Comparison of ENCODE assay signal across 9 cellular contexts in genomic region chr15:69713726-69714559, GRCh38.
DNase-seq lines count a peak whose midpoint lies in the region; ATAC-seq and TF ChIP-seq lines count a peak whose summit lies in the region.
"Had no signal": no experiment of that assay in that cellular context is flagged by ENCODE, and none has a peak within 500 bp of the region (broad histone marks: within the 10 kb centered on the region; RNA-seq: fewer than 3 reads in every experiment).

No MANE protein-coding gene starts in this region.

- H3K9ac ChIP-seq in OCI-LY3 (ENCODE audit: low read length) = no peak overlapping the region

- H3K27ac Mint-ChIP-seq in activated naive CD8-positive, alpha-beta T cell = peak overlapping the region; percentile 78

- H3K4me3 Mint-ChIP-seq in activated naive CD8-positive, alpha-beta T cell = peak overlapping the region; percentile 56

- H3K36me3 ChIP-seq in OCI-LY3 (replicated peaks; ENCODE audit: low read depth, low read length) (no peaks in the 10 kb centered on the region), SJCRH30 (no peaks in the 10 kb centered on the region)

- no peaks in the 10 kb centered on the region for H3K27me3 Mint-ChIP-seq in activated naive CD8-positive, alpha-beta T cell

- peaks cover 22% of the 10 kb centered on the region for H3K4me1 ChIP-seq in OCI-LY3 (ENCODE audit: low read length)
- no peaks in the 10 kb centered on the region for H3K4me1 ChIP-seq in SJCRH30
- H3K4me1 ChIP-seq: body of pancreas had no signal

- peaks cover 90% of the 10 kb centered on the region for H3K27me3 ChIP-seq in OCI-LY3 (ENCODE audit: low read depth, low read length)
- H3K27me3 ChIP-seq in SJCRH30 = no peaks in the 10 kb centered on the region
- H3K27me3 ChIP-seq: body of pancreas had no signal

- no peak overlapping the region for H3K27ac ChIP-seq in OCI-LY3 (ENCODE audit: low read length)
- no peak overlapping the region for H3K27ac ChIP-seq in SJCRH30
- H3K27ac ChIP-seq: body of pancreas had no signal

- 0 out of 2 replicates have a peak, but pooled peaks cover 7% of the 10 kb centered on the region for H4K20me1 ChIP-seq in OCI-LY3 (ENCODE audit: insufficient read depth, low read length)

- peaks cover 10% of the 10 kb centered on the region for H3K9me3 Mint-ChIP-seq in activated naive CD8-positive, alpha-beta T cell (ENCODE audit: low read depth)

- no peaks in the 10 kb centered on the region for H3K79me2 ChIP-seq in OCI-LY3 (ENCODE audit: low read length)

- H3K9me3 ChIP-seq in OCI-LY3 (ENCODE audit: insufficient read depth, low read length) (0 out of 2 replicates have a peak, but pooled peaks cover 3% of the 10 kb centered on the region), SJCRH30 (replicated peaks) (no peaks in the 10 kb centered on the region; the same call in 1 of the 2 replicates)

- peak overlapping the region; percentile 39 for H3K4me2 ChIP-seq in OCI-LY3 (ENCODE audit: low read length)

- peaks cover 3% of the 10 kb centered on the region for H3K36me3 Mint-ChIP-seq in activated naive CD8-positive, alpha-beta T cell

- DNase-seq in COLO668 (lab: John Stamatoyannopoulos, UW; ENCODE audit: unreplicated experiment) (peak; percentile 26), hippocampal formation (lab: John Stamatoyannopoulos, UW) (no peak), MV-4-11 (lab: John Stamatoyannopoulos, UW) (no peak), SJCRH30 (no peak)
- DNase-seq in stimulated activated CD8-positive, alpha-beta memory T cell treated with anti-CD3 and anti-CD28 coated beads, Interleukin-7, amount 100 ng/mL, for 24 hours (ENCODE audit: low read depth) = peak; percentile 29

- ATAC-seq in GM21717 (IDR thresholded peaks at IDR 0.05; ENCODE audit: unreplicated experiment) = peak; percentile 75
- ATAC-seq: body of pancreas had no signal

- H3K4me1 Mint-ChIP-seq in activated naive CD8-positive, alpha-beta T cell (ENCODE audit: low read depth) = peaks cover 60% of the 10 kb centered on the region

- TF ChIP-seq CTCF in OCI-LY3 (IDR thresholded peaks at IDR 0.05; ENCODE audit: low read depth, low read length) = no peak

- H3K4me3 ChIP-seq in OCI-LY3 (ENCODE audit: low read length) (0 out of 2 replicates have a peak overlapping the region, but pooled peaks have one; percentile 6), SJCRH30 (no peak overlapping the region)
- H3K4me3 ChIP-seq: body of pancreas had no signal

- no peak overlapping the region for H2AFZ ChIP-seq in OCI-LY3 (ENCODE audit: low read depth, low read length)

Comparison
In these comparisons a context has a peak if more than half of its experiments do, and no peak if none do; other contexts are left out.
1. DNase-seq: peak in COLO668 (single experiment) and stimulated activated CD8-positive, alpha-beta memory T cell treated with anti-CD3 and anti-CD28 coated beads, Interleukin-7, amount 100 ng/mL, for 24 hours (single experiment); none in hippocampal formation (0 of 2), MV-4-11 (single experiment) and SJCRH30 (0 of 2).